25 cellular contexts compared by ENCODE assay signal in the genomic region with DNA sequence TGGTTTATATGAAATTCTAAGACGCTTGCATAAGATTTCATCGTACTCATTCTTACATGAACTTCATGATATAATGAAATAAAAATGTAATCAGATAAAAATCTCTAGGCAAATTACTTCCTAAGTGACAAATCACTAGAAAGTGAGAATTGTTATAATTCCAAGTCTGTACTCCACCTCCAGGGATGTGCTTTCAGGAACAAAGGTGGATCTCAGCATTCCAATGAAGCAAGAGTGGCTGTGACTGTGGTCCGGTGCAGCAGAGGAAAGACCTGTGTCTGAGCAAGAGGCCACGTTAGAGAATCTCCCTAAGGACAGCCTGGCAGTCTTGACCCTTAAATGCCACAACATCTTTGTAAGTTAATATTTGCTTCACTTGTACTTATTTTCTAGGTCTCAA.
DNase-seq lines count a peak whose midpoint lies in the region; ATAC-seq, FAIRE-seq and TF ChIP-seq lines count a peak whose summit lies in the region.
"Had no signal": no experiment of that assay in that cellular context is flagged by ENCODE, and none has a peak within 500 bp of the region (broad histone marks: within the 10 kb centered on the region; RNA-seq: fewer than 3 reads in every experiment).

No MANE protein-coding gene starts in this region.

- no peak overlapping the region for H3K4me3 Mint-ChIP-seq in GM23338
- no peak overlapping the region for H3K4me3 Mint-ChIP-seq in activated naive CD8-positive, alpha-beta T cell treated with anti-CD3 and anti-CD28 coated beads for 36 hours
- H3K4me3 Mint-ChIP-seq: CD4-positive, alpha-beta memory T cell; IgD-negative memory B cell had no signal

- no peak overlapping the region for H3K18ac ChIP-seq in neuronal stem cell (ENCODE audit: low read length)

- H3K27me3 ChIP-seq in GM23338 (ENCODE audit: insufficient read depth) (no peaks in the 10 kb centered on the region), RWPE2 (ENCODE audit: insufficient read depth, poor library complexity, severe bottlenecking) (no peaks in the 10 kb centered on the region), neuronal stem cell (ENCODE audit: control insufficient read depth in 3 of 3, insufficient read depth in 3 of 3, low read depth in 1 of 3, low read length in 3 of 3) (no peaks in the 10 kb centered on the region)
- H3K27me3 ChIP-seq: BLaER1 treated with 17β-estradiol and CSF1 and Interleukin-3, amounts not matched to agents 10 nM and 100 nM; MG63 had no signal

- no peak overlapping the region for H2BK15ac ChIP-seq in neuronal stem cell (ENCODE audit: low read length)

- no peak overlapping the region for H2BK5ac ChIP-seq in neuronal stem cell (ENCODE audit: low read length)

- no peaks in the 10 kb centered on the region for H3K79me2 ChIP-seq in GM23338 (replicated peaks; ENCODE audit: insufficient read depth)

- peaks cover 9% of the 10 kb centered on the region; the same call in 2 of the 3 replicates for H3K36me3 Mint-ChIP-seq in GM23338 (ENCODE audit: low read depth)
- no peaks in the 10 kb centered on the region for H3K36me3 Mint-ChIP-seq in activated naive CD8-positive, alpha-beta T cell treated with anti-CD3 and anti-CD28 coated beads for 36 hours
- H3K36me3 Mint-ChIP-seq: CD4-positive, alpha-beta memory T cell; IgD-negative memory B cell had no signal

- no peaks in the 10 kb centered on the region for H4K20me1 ChIP-seq in GM23338 (replicated peaks; ENCODE audit: insufficient read depth)
- H4K20me1 ChIP-seq: BLaER1 treated with 17β-estradiol and CSF1 and Interleukin-3, amounts not matched to agents 10 nM and 100 nM had no signal

- H4K8ac ChIP-seq in neuronal stem cell (ENCODE audit: low read depth, low read length), result no peak overlapping the region

- no CpG with 5 or more reads among the region's 4 CpGs for WGBS in neuronal stem cell (ENCODE audit: extremely low coverage in 2 of 2, insufficient read length in 2 of 2, insufficient replicate concordance in 1 of 2), 2 donors

- DNase-seq in GM23338 (ENCODE audit: low spot score) (no peak), RWPE2 (ENCODE audit: low spot score) (no peak), iris pigment epithelial cell (ENCODE audit: low read depth) (peak; percentile 9), D721Med (ENCODE audit: insufficient read length, low spot score) (no peak), neuronal stem cell (ENCODE audit: low spot score) (no peak)
- DNase-seq in activated T-cell treated with anti-CD3 and anti-CD28 coated beads, Interleukin-2, amount 50 U/mL, for 1 hour, result no peak
- DNase-seq in activated naive CD8-positive, alpha-beta T cell treated with anti-CD3 and anti-CD28 coated beads for 36 hours, result no peak
- DNase-seq: Caco-2; CD4-positive, alpha-beta memory T cell; DND-41; NCI-H1048; NCI-H1417 treated with DMSO at 0.1 percent for 48 hours; NCI-H187; NCI-H446 treated with DMSO at 0.1 percent for 48 hours; NCI-H526 treated with DMSO at 0.1 percent for 48 hours; PC-3; RPMI8226; SHP77 treated with DMSO at 0.1 percent for 48 hours had no signal

- peaks cover 64% of the 10 kb centered on the region for H3K4me1 Mint-ChIP-seq in GM23338
- no peaks in the 10 kb centered on the region for H3K4me1 Mint-ChIP-seq in activated naive CD8-positive, alpha-beta T cell treated with anti-CD3 and anti-CD28 coated beads for 36 hours
- H3K4me1 Mint-ChIP-seq: CD4-positive, alpha-beta memory T cell; IgD-negative memory B cell had no signal

- H3F3A ChIP-seq in GM23338 (replicated peaks; ENCODE audit: low read depth), result no peaks in the 10 kb centered on the region

- H3K4ac ChIP-seq in neuronal stem cell (ENCODE audit: low read length), result no peak overlapping the region

- no peak overlapping the region for H4K91ac ChIP-seq in neuronal stem cell (ENCODE audit: low read depth, low read length, poor library complexity)

- no peak overlapping the region for H3K9ac ChIP-seq in neuronal stem cell (ENCODE audit: low read depth, low read length, poor library complexity)
- H3K9ac ChIP-seq: BLaER1 treated with 17β-estradiol and CSF1 and Interleukin-3, amounts not matched to agents 10 nM and 100 nM had no signal

- no peak for TF ChIP-seq CTCF in GM23338 (conservative IDR thresholded peaks at IDR 0.05; ENCODE audit: low read depth in 2 of 2)
- TF ChIP-seq CTCF in RWPE2 (IDR thresholded peaks at IDR 0.05; ENCODE audit: poor library complexity, severe bottlenecking), result no peak
- TF ChIP-seq CTCF in D721Med (IDR thresholded peaks at IDR 0.05; ENCODE audit: insufficient read depth, missing control alignments), result no peak

- peaks cover 23% of the 10 kb centered on the region for H3K4me1 ChIP-seq in GM23338 (ENCODE audit: insufficient read depth)
- H3K4me1 ChIP-seq in RWPE2 (ENCODE audit: insufficient read depth, poor library complexity, severe bottlenecking), result peaks cover 44% of the 10 kb centered on the region
- H3K4me1 ChIP-seq in neuronal stem cell (ENCODE audit: control insufficient read depth in 2 of 2, insufficient read depth in 1 of 2, low read depth in 1 of 2, low read length in 2 of 2), result peaks cover 0 to 10% of the 10 kb centered on the region in 2 donors
- H3K4me1 ChIP-seq: Caco-2 had no signal

- FAIRE-seq in D721Med (lab: Jason Lieb, UNC), result no peak
- FAIRE-seq: G401.6, GM12892, HTR-8/SVneo had no signal

- no peak overlapping the region for H2AK5ac ChIP-seq in neuronal stem cell (ENCODE audit: low read depth, low read length)

- no peak overlapping the region for H2BK12ac ChIP-seq in neuronal stem cell (ENCODE audit: low read length)

- peaks cover 3% of the 10 kb centered on the region; the same call in 1 of the 3 replicates for H3K9me3 Mint-ChIP-seq in GM23338
- no peaks in the 10 kb centered on the region for H3K9me3 Mint-ChIP-seq in activated naive CD8-positive, alpha-beta T cell treated with anti-CD3 and anti-CD28 coated beads for 36 hours
- H3K9me3 Mint-ChIP-seq: CD4-positive, alpha-beta memory T cell; IgD-negative memory B cell had no signal

- H2AFZ ChIP-seq in GM23338 (no peak overlapping the region), neuronal stem cell (ENCODE audit: low read length) (no peak overlapping the region)

- no peak overlapping the region for H3K23ac ChIP-seq in neuronal stem cell (ENCODE audit: low read depth, low read length, poor library complexity)

- H3K4me2 ChIP-seq in GM23338 (no peak overlapping the region), neuronal stem cell (ENCODE audit: insufficient read depth, low read length, poor library complexity, severe bottlenecking) (no peak overlapping the region)
- H3K4me2 ChIP-seq: BLaER1 treated with 17β-estradiol and CSF1 and Interleukin-3, amounts not matched to agents 10 nM and 100 nM had no signal

- no peaks in the 10 kb centered on the region for H3K79me1 ChIP-seq in neuronal stem cell (ENCODE audit: low read depth, low read length)

- ATAC-seq in GM23338, result 0 out of 3 replicates have a peak, but pooled peaks have one; percentile 30
- 0 out of 3 replicates have a peak, but pooled peaks have one; percentile 25 for ATAC-seq in RWPE2 (ENCODE audit: low read depth)
- ATAC-seq: PC-3 had no signal

- H3K4me3 ChIP-seq in GM23338 (no peak overlapping the region), RWPE2 (ENCODE audit: severe bottlenecking) (no peak overlapping the region), neuronal stem cell (ENCODE audit: low read length in 2 of 2) (no peak overlapping the region)
- H3K4me3 ChIP-seq: BLaER1 treated with 17β-estradiol and CSF1 and Interleukin-3, amounts not matched to agents 10 nM and 100 nM; MG63; SK-N-MC had no signal

- H3K14ac ChIP-seq in neuronal stem cell (ENCODE audit: low read length), result no peak overlapping the region

- no peak overlapping the region for H2BK120ac ChIP-seq in neuronal stem cell (ENCODE audit: low read depth, low read length)

- no peak overlapping the region for H3K27ac ChIP-seq in GM23338 (ENCODE audit: low read depth)
- peak overlapping the region; percentile 17 for H3K27ac ChIP-seq in RWPE2 (ENCODE audit: poor library complexity, severe bottlenecking)
- H3K27ac ChIP-seq in neuronal stem cell (replicated peaks; ENCODE audit: low read length), result no peak overlapping the region
- H3K27ac ChIP-seq: BLaER1 treated with 17β-estradiol and CSF1 and Interleukin-3, amounts not matched to agents 10 nM and 100 nM; SK-N-MC had no signal

- H3K9me3 ChIP-seq in RWPE2 (ENCODE audit: severe bottlenecking), result no peaks in the 10 kb centered on the region
- H3K9me3 ChIP-seq in neuronal stem cell (replicated peaks in 1 of 2; ENCODE audit: control insufficient read depth in 2 of 2, insufficient read depth in 1 of 2, low read depth in 1 of 2, low read length in 2 of 2), result no peaks in the 10 kb centered on the region
- H3K9me3 ChIP-seq: BLaER1 treated with 17β-estradiol and CSF1 and Interleukin-3, amounts not matched to agents 10 nM and 100 nM; Caco-2; MG63 had no signal

- H3K9me2 ChIP-seq in GM23338 (ENCODE audit: insufficient read depth), result 0 out of 2 replicates have a peak, but pooled peaks cover 7% of the 10 kb centered on the region

- H3K36me3 ChIP-seq in GM23338 (ENCODE audit: insufficient read depth) (peaks cover 3% of the 10 kb centered on the region; the same call in 1 of the 2 replicates), RWPE2 (ENCODE audit: low read depth) (no peaks in the 10 kb centered on the region), neuronal stem cell (replicated peaks in 1 of 2; ENCODE audit: control insufficient read depth in 2 of 2, insufficient read depth in 2 of 2, low read length in 2 of 2) (no peaks in the 10 kb centered on the region)
- H3K36me3 ChIP-seq: BLaER1 treated with 17β-estradiol and CSF1 and Interleukin-3, amounts not matched to agents 10 nM and 100 nM; MG63 had no signal

- no peak overlapping the region for H3K27ac Mint-ChIP-seq in GM23338
- H3K27ac Mint-ChIP-seq in activated naive CD8-positive, alpha-beta T cell treated with anti-CD3 and anti-CD28 coated beads for 36 hours, result no peak overlapping the region
- H3K27ac Mint-ChIP-seq: CD4-positive, alpha-beta memory T cell; IgD-negative memory B cell had no signal

- H3K27me3 Mint-ChIP-seq in GM23338 (ENCODE audit: insufficient read depth, low read depth, poor library complexity), result no peaks in the 10 kb centered on the region
- peaks cover 14% of the 10 kb centered on the region for H3K27me3 Mint-ChIP-seq in activated naive CD8-positive, alpha-beta T cell treated with anti-CD3 and anti-CD28 coated beads for 36 hours

TF ChIP-seq in GM23338, 12 proteins besides CTCF, POLR2A, EP300 and RAD21 (continues in another document):
- TF ChIP-seq CREB1 (CRISPR knock-in tag; IDR thresholded peaks at IDR 0.05; ENCODE audit: low read depth) (no peak), JUNB (IDR thresholded peaks at IDR 0.05; ENCODE audit: unreplicated experiment) (no peak), ETS1 (IDR thresholded peaks at IDR 0.05) (no peak)
